ENCODE assay signal across 8 cellular contexts in the genomic region with DNA sequence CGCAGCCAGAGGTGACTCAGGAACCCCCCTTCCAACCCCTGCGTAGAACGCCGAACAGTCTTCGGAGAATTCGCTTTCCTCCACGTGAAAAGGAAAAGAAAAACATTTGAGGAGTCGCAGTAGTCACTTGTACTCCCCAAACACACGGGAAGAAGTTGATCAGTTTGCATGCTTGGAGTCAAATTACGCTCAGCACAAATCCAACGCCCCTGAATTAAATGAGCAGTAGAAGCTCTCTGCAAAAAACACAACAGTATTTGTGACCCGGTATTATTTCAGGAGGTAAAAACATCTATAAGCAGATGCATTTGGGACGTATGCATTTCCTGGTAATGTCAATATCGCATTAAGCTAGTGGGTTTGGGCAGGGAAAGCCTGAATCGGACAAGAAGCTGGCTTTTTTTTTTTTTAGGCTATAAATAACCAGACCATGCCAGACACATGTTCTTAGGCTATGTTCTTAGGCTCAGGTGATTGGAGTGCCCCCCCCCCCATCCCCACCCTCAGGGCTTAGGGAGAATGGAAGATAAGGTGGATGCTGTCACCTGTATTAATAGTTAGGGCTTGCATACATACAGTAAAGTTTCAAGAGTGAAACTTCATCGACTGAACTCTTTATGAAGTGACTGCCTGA. TPM values are rescaled to one million over a fixed set of nuclear protein-coding genes. Genes with fewer than 3 reads are reported as not detected.
DNase-seq lines count a peak whose midpoint lies in the region; ATAC-seq and TF ChIP-seq lines count a peak whose summit lies in the region.

No MANE protein-coding gene starts in this region.

- no peak overlapping the region for H2BK12ac ChIP-seq in trophoblast cell (ENCODE audit: low read length)

- peaks cover 12% of the 10 kb centered on the region for H3K36me3 Mint-ChIP-seq in activated B cell treated with CpG ODN at 0.5 μM for 24 hours (ENCODE audit: low read depth)

- H3K9me3 Mint-ChIP-seq in activated B cell treated with CpG ODN at 0.5 μM for 24 hours, result no peaks in the 10 kb centered on the region

- H3K27ac ChIP-seq in BLaER1 treated with 17β-estradiol and CSF1 and Interleukin-3, amounts not matched to agents 10 nM and 100 nM, result peak overlapping the region; percentile 72 to 93 (median 90)
- peak overlapping the region; percentile 86; the same call in 1 of the 2 replicates for H3K27ac ChIP-seq in HEK293 (ENCODE audit: extremely low read depth, low read depth, low read length)
- H3K27ac ChIP-seq in trophoblast cell (ENCODE audit: low read depth, low read length), result peak overlapping the region; percentile 57

- CTCF ChIA-PET in HEK293 (lab: Yijun Ruan, JAX), result interaction anchor here (0.5 to 2.5 kb wide), 15 partner anchors 11 to 1116 kb away, joined by 3 to 12 read pairs (median 3); no protein-coding TSS in a partner anchor
- CTCF ChIA-PET in activated B cell treated with CpG ODN at 0.5 μM for 24 hours (lab: Charles Lee), result interaction anchor here (0.8 to 2.5 kb wide), 5 partner anchors 68 to 1201 kb away, joined by 3 to 12 read pairs (median 5); no protein-coding TSS in a partner anchor

- H4K12ac ChIP-seq in trophoblast cell (ENCODE audit: low read depth, low read length), result no peak overlapping the region

- H3K14ac ChIP-seq in trophoblast cell (ENCODE audit: low read length), result no peak overlapping the region

- H3K79me1 ChIP-seq in trophoblast cell (ENCODE audit: low read length), result peaks cover 12% of the 10 kb centered on the region

- no peak overlapping the region for H3K23ac ChIP-seq in trophoblast cell (ENCODE audit: low read length)

- H3K4me2 ChIP-seq in BLaER1 treated with 17β-estradiol and CSF1 and Interleukin-3, amounts not matched to agents 10 nM and 100 nM, result peak overlapping the region; percentile 82 to 97 (median 92)
- H3K4me2 ChIP-seq in trophoblast cell (ENCODE audit: low read length), result peak overlapping the region; percentile 100

- H4K91ac ChIP-seq in trophoblast cell (ENCODE audit: low read depth, low read length), result peak overlapping the region; percentile 55

- POLR2A ChIA-PET in HEK293 (lab: Yijun Ruan, JAX) (interaction anchor here (0.6 to 4.1 kb wide), 26 partner anchors 9 to 1504 kb away, joined by 3 to 49 read pairs (median 7); no protein-coding TSS in a partner anchor), activated B cell treated with CpG ODN at 0.5 μM for 24 hours (lab: Charles Lee) (interaction anchor here (0.6 to 1.8 kb wide), 8 partner anchors 65 to 1226 kb away, joined by 3 to 10 read pairs (median 5); a partner anchor contains a TSS)

- peak overlapping the region; percentile 91 for H3K27ac Mint-ChIP-seq in activated B cell treated with CpG ODN at 0.5 μM for 24 hours

- peak; percentile 0 for ATAC-seq in activated B cell treated with CpG ODN at 0.5 μM for 24 hours (ENCODE audit: low read depth)
- ATAC-seq in GM19035 (IDR thresholded peaks at IDR 0.05; ENCODE audit: unreplicated experiment), result no peak

- peak overlapping the region; percentile 97 for H3K4me3 Mint-ChIP-seq in activated B cell treated with CpG ODN at 0.5 μM for 24 hours

- no peak overlapping the region for H3K18ac ChIP-seq in trophoblast cell (ENCODE audit: low read length)

- TF ChIP-seq CTCF in HEK293 (tag by site-specific recombination; IDR thresholded peaks at IDR 0.05) (no peak), activated B cell treated with CpG ODN at 0.5 μM for 24 hours (IDR thresholded peaks at IDR 0.05) (no peak)

- 0 out of 22 replicates have a peak, but pooled peaks cover 0 to 4% (median 0%) of the 10 kb centered on the region in 11 experiments for H3K9me3 ChIP-seq in BLaER1 treated with 17β-estradiol and CSF1 and Interleukin-3, amounts not matched to agents 10 nM and 100 nM (replicated peaks in 1 of 11)
- H3K9me3 ChIP-seq in HEK293 (ENCODE audit: control insufficient read depth, insufficient read depth, low read depth, low read length) (no peaks in the 10 kb centered on the region), trophoblast cell (ENCODE audit: insufficient read depth, low read depth, low read length) (no peaks in the 10 kb centered on the region)

- peak overlapping the region; percentile 86 to 95 (median 92) for H3K9ac ChIP-seq in BLaER1 treated with 17β-estradiol and CSF1 and Interleukin-3, amounts not matched to agents 10 nM and 100 nM
- peak overlapping the region; percentile 79 for H3K9ac ChIP-seq in trophoblast cell (ENCODE audit: low read length)

- no peak overlapping the region for H2BK5ac ChIP-seq in trophoblast cell (ENCODE audit: low read depth, low read length, poor library complexity)

- H3K4ac ChIP-seq in trophoblast cell (ENCODE audit: low read depth, low read length), result no peak overlapping the region

- H3K4me3 ChIP-seq in BLaER1 treated with 17β-estradiol and CSF1 and Interleukin-3, amounts not matched to agents 10 nM and 100 nM, result peak overlapping the region; percentile 86 to 97 (median 93)
- H3K4me3 ChIP-seq in HEK293 (ENCODE audit: low read depth, low read length), result peak overlapping the region; percentile 97
- H3K4me3 ChIP-seq in trophoblast cell (ENCODE audit: low read depth, low read length), result peak overlapping the region; percentile 80

- H3K36me3 ChIP-seq in BLaER1 treated with 17β-estradiol and CSF1 and Interleukin-3, amounts not matched to agents 10 nM and 100 nM, result no peaks in the 10 kb centered on the region
- no peaks in the 10 kb centered on the region for H3K36me3 ChIP-seq in HEK293 (ENCODE audit: control insufficient read depth in 2 of 2, insufficient read depth in 1 of 2, low read length in 2 of 2)
- no peaks in the 10 kb centered on the region for H3K36me3 ChIP-seq in trophoblast cell (ENCODE audit: control insufficient read depth in 1 of 2, insufficient read depth in 2 of 2, low read length in 2 of 2)

- H2BK120ac ChIP-seq in trophoblast cell (ENCODE audit: insufficient read depth, low read length, poor library complexity), result no peak overlapping the region

- no peaks in the 10 kb centered on the region for H3K27me3 ChIP-seq in BLaER1 treated with 17β-estradiol and CSF1 and Interleukin-3, amounts not matched to agents 10 nM and 100 nM
- no peaks in the 10 kb centered on the region for H3K27me3 ChIP-seq in trophoblast cell (ENCODE audit: insufficient read depth, low read length)

- peaks cover 24% of the 10 kb centered on the region for H3K4me1 Mint-ChIP-seq in activated B cell treated with CpG ODN at 0.5 μM for 24 hours

- peaks cover 0 to 33% (median 19%) of the 10 kb centered on the region in 11 experiments; a peak in 14 of 22 replicates for H4K20me1 ChIP-seq in BLaER1 treated with 17β-estradiol and CSF1 and Interleukin-3, amounts not matched to agents 10 nM and 100 nM

- peaks cover 16 to 29% (median 22%) of the 10 kb centered on the region in 10 experiments; a peak in 19 of 20 replicates for H3K4me1 ChIP-seq in BLaER1 treated with 17β-estradiol and CSF1 and Interleukin-3, amounts not matched to agents 10 nM and 100 nM
- H3K4me1 ChIP-seq in HEK293 (ENCODE audit: control insufficient read depth, insufficient read depth, low read length) (peaks cover 11% of the 10 kb centered on the region), trophoblast cell (ENCODE audit: control insufficient read depth in 1 of 2, insufficient read depth in 2 of 2, low read length in 2 of 2) (no peaks in the 10 kb centered on the region)

- no peak overlapping the region for H2AK5ac ChIP-seq in trophoblast cell (ENCODE audit: low read length)

- H2AFZ ChIP-seq in trophoblast cell (ENCODE audit: insufficient read depth, low read length, poor library complexity), result peak overlapping the region; percentile 12

- no peak overlapping the region for H4K8ac ChIP-seq in trophoblast cell (ENCODE audit: low read depth, low read length)

- peaks cover 3% of the 10 kb centered on the region for H3K79me2 ChIP-seq in trophoblast cell (ENCODE audit: control insufficient read depth, insufficient read depth, low read length, poor library complexity)

- peaks cover 5% of the 10 kb centered on the region for H3K27me3 Mint-ChIP-seq in activated B cell treated with CpG ODN at 0.5 μM for 24 hours

- intact Hi-C loops in activated B cell treated with CpG ODN at 0.5 μM for 24 hours (cut with micrococcal nuclease), result loop anchor here (1.0 to 10.0 kb wide), 12 partner anchors 68 to 1506 kb away; a partner anchor contains a TSS

- WGBS in trophoblast cell (ENCODE audit: extremely low coverage, insufficient coverage, insufficient read length), result no CpG with 5 or more reads among the region's 16 CpGs

- DNase-seq in activated B cell treated with CpG ODN at 0.5 μM for 24 hours (no peak), foreskin melanocyte (peak; percentile 14), trophoblast cell (peak in 1 of 2 donors; percentile 22), DMS79 treated with DMSO at 0.1 percent for 48 hours (lab: John Stamatoyannopoulos, UW) (no peak), SHP77 (lab: John Stamatoyannopoulos, UW) (no peak)

TF ChIP-seq in HEK293, 187 proteins besides CTCF, POLR2A, EP300 and RAD21 (continues in another document):
- TF ChIP-seq ZXDB (tag by site-specific recombination; IDR thresholded peaks at IDR 0.05) (no peak), ZNF544 (tag by site-specific recombination; IDR thresholded peaks at IDR 0.05) (no peak), ZNF561 (tag by site-specific recombination; IDR thresholded peaks at IDR 0.05; ENCODE audit: borderline replicate concordance) (no peak), ZNF302 (tag by site-specific recombination; IDR thresholded peaks at IDR 0.05; ENCODE audit: low read depth) (no peak), ZNF157 (tag by site-specific recombination; IDR thresholded peaks at IDR 0.05) (no peak), PRDM1 (tag by site-specific recombination; IDR thresholded peaks at IDR 0.05) (peak; percentile 65; the same call in 1 of the 2 replicates)
- TF ChIP-seq, protein P1, sequence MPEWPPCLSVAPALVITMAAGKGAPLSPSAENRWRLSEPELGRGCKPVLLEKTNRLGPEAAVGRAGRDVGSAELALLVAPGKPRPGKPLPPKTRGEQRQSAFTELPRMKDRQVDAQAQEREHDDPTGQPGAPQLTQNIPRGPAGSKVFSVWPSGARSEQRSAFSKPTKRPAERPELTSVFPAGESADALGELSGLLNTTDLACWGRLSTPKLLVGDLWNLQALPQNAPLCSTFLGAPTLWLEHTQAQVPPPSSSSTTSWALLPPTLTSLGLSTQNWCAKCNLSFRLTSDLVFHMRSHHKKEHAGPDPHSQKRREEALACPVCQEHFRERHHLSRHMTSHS (tag by site-specific recombination; IDR thresholded peaks at IDR 0.05), result no peak

RNA-seq across cellular contexts. Expression of a gene that starts 0.9 kb away (rescaled TPM):
- 13.0 and 17.5 TPM in 2 replicates for total RNA-seq in activated B cell treated with CpG ODN at 0.5 μM for 24 hours
- polyA plus RNA-seq in trophoblast cell (2013), result 21.9 and 22.3 TPM in 2 replicates
